ENCODE assay signal across 8 cellular contexts in genomic region chr11:72598901-72599300, GRCh38.
A peak's percentile ranks its signal among the peaks of the same experiment; 100 is the strongest.
DNase-seq lines count a peak whose midpoint lies in the region; ATAC-seq, FAIRE-seq and TF ChIP-seq lines count a peak whose summit lies in the region.

No MANE protein-coding gene starts in this region.

- H3K27me3 Mint-ChIP-seq in chondrocyte (ENCODE audit: low read depth), result peaks cover 65% of the 10 kb centered on the region
- peaks cover 0 to 21% of the 10 kb centered on the region in 2 donors for H3K27me3 Mint-ChIP-seq in natural killer cell (ENCODE audit: low read depth in 2 of 2)

- no peak overlapping the region for H3K27ac Mint-ChIP-seq in chondrocyte (ENCODE audit: unreplicated experiment)
- no peak overlapping the region for H3K27ac Mint-ChIP-seq in natural killer cell

- no peaks in the 10 kb centered on the region for H3K36me3 Mint-ChIP-seq in chondrocyte (ENCODE audit: low read depth)
- no peaks in the 10 kb centered on the region for H3K36me3 Mint-ChIP-seq in natural killer cell

- H3K9ac ChIP-seq in liver (ENCODE audit: low read depth in 1 of 2, low read length in 2 of 2), result no peak overlapping the region

- intact Hi-C loops in natural killer cell (cut with micrococcal nuclease), result no loop called here

- no peak for TF ChIP-seq POLR2A in A549 (IDR thresholded peaks at IDR 0.05; ENCODE audit: low read length)
- TF ChIP-seq POLR2A in GM12892 (IDR thresholded peaks at IDR 0.05; ENCODE audit: low read depth, low read length), result no peak

- H3K4me3 Mint-ChIP-seq in chondrocyte (ENCODE audit: unreplicated experiment), result no peak overlapping the region
- no peak overlapping the region for H3K4me3 Mint-ChIP-seq in natural killer cell

- H3K9me3 ChIP-seq in A549, result no peaks in the 10 kb centered on the region
- H3K9me3 ChIP-seq in liver (ENCODE audit: control insufficient read depth in 4 of 4, low read length in 3 of 4), result no peaks in the 10 kb centered on the region

- TF ChIP-seq CTCF in A549 (IDR thresholded peaks at IDR 0.05) (peak; percentile 58), chondrocyte (IDR thresholded peaks at IDR 0.05) (peak; percentile 73), liver (IDR thresholded peaks at IDR 0.05; ENCODE audit: low read depth, low read length, missing input control) (peak; percentile 37), RWPE1 (conservative IDR thresholded peaks at IDR 0.05; ENCODE audit: low read depth) (no peak; the same call in 1 of the 2 replicates), natural killer cell (IDR thresholded peaks at IDR 0.05) (no peak)

- H3K4me3 ChIP-seq in A549 (no peak overlapping the region), liver (ENCODE audit: low read depth in 1 of 3, low read length in 3 of 3) (no peak overlapping the region)

- CTCF ChIA-PET in A549 (lab: Yijun Ruan, JAX), result interaction anchor here (0.6 to 15.1 kb wide), 26 partner anchors 11 to 248 kb away, joined by 3 to 211 read pairs (median 4); no protein-coding TSS in a partner anchor
- CTCF ChIA-PET in RWPE1 (lab: Yijun Ruan, JAX), result interaction anchor here (0.5 to 1.0 kb wide), 5 partner anchors 10 to 82 kb away, joined by 3 to 4 read pairs (median 4); no protein-coding TSS in a partner anchor

- FAIRE-seq in A549 (lab: Jason Lieb, UNC), result no peak
- no peak for FAIRE-seq in GM12892 (lab: Jason Lieb, UNC)

- H3K4me2 ChIP-seq in A549, result peak overlapping the region; percentile 51; the same call in 2 of the 3 replicates

- 23% methylated on average over 11 of the region's 11 CpGs for WGBS in A549 (ENCODE audit: missing lambda C conversion rate)
- WGBS in liver, result 31% methylated on average over 11 of the region's 11 CpGs

- H3K9me3 Mint-ChIP-seq in chondrocyte (ENCODE audit: low read depth), result no peaks in the 10 kb centered on the region
- H3K9me3 Mint-ChIP-seq in natural killer cell, result no peaks in the 10 kb centered on the region

- peak; percentile 59 to 65 for DNase-seq in A549 (ENCODE audit: low read depth in 1 of 2, low spot score in 1 of 2)
- DNase-seq in HT-29 (ENCODE audit: low spot score), result peak; percentile 55
- no peak for DNase-seq in chondrocyte (ENCODE audit: low spot score)
- DNase-seq in RWPE1 (ENCODE audit: low spot score), result no peak
- no peak for DNase-seq in middle frontal gyrus (ENCODE audit: extremely low spot score, low spot score)
- no peak for DNase-seq in natural killer cell
- no peak for DNase-seq in GM12892 (ENCODE audit: insufficient read length)

- POLR2A ChIA-PET in A549 (lab: Yijun Ruan, JAX), result interaction anchor here (1.1 kb wide), 1 partner anchor 45 kb away, joined by 5 read pairs; no protein-coding TSS in a partner anchor
- POLR2A ChIA-PET in RWPE1 (lab: Yijun Ruan, JAX; ENCODE audit: low non-redundant PET), result no interaction called here

- TF ChIP-seq EP300 in A549 (IDR thresholded peaks at IDR 0.05), result no peak

- TF ChIP-seq RAD21 in A549 (conservative IDR thresholded peaks at IDR 0.05 in 1 of 2, IDR thresholded peaks at IDR 0.05 in 1 of 2) (peak; percentile 54 to 59; a peak in 4 of 5 replicates), liver (IDR thresholded peaks at IDR 0.05) (peak; percentile 73 to 82)

- ATAC-seq in A549, result peak; percentile 75 to 91
- no peak for ATAC-seq in natural killer cell

- H3K4me1 Mint-ChIP-seq in chondrocyte (ENCODE audit: low read depth) (no peaks in the 10 kb centered on the region), natural killer cell (peaks cover 0 to 8% of the 10 kb centered on the region in 2 donors)

- H3K27me3 ChIP-seq in liver (ENCODE audit: control insufficient read depth in 4 of 4, insufficient read depth in 4 of 4, low read length in 3 of 4), result no peaks in the 10 kb centered on the region

- H3K4me1 ChIP-seq in A549, result peaks cover 13% of the 10 kb centered on the region
- no peaks in the 10 kb centered on the region for H3K4me1 ChIP-seq in liver (ENCODE audit: control insufficient read depth in 4 of 4, insufficient read depth in 4 of 4, low read length in 3 of 4)

- H3K36me3 ChIP-seq in liver (ENCODE audit: control insufficient read depth in 4 of 4, insufficient read depth in 3 of 4, low read depth in 1 of 4, low read length in 3 of 4), result no peaks in the 10 kb centered on the region

- H3K27ac ChIP-seq in A549 (no peak overlapping the region), liver (ENCODE audit: low read depth in 1 of 2, low read length in 2 of 2) (no peak overlapping the region), RWPE1 (no peak overlapping the region)

TF ChIP-seq in A549, 52 proteins besides CTCF, POLR2A, EP300 and RAD21:
- TF ChIP-seq SMC3 (IDR thresholded peaks at IDR 0.05) (peak; percentile 74), ZNF302 (CRISPR knock-in tag; IDR thresholded peaks at IDR 0.05) (no peak)

TF ChIP-seq in liver, 16 proteins besides CTCF, POLR2A, EP300 and RAD21:
- TF ChIP-seq MAX (IDR thresholded peaks at IDR 0.05) (no peak), HNF4G (IDR thresholded peaks at IDR 0.05) (no peak), SP1 (IDR thresholded peaks at IDR 0.05) (no peak), RXRA (IDR thresholded peaks at IDR 0.05) (no peak)

Comparison
In these comparisons a context has a peak if more than half of its experiments do, and no peak if none do; other contexts are left out.
1. ATAC-seq: peak in A549 (2 of 2); none in natural killer cell (0 of 3).
2. DNase-seq: peak in A549 (2 of 2) and HT-29 (single experiment); none in chondrocyte (single experiment), RWPE1 (single experiment), middle frontal gyrus (single experiment), natural killer cell (single experiment) and GM12892 (single experiment).
3. CTCF ChIP-seq: peak in A549 (single experiment), chondrocyte (single experiment) and liver (single experiment); none in RWPE1 (single experiment) and natural killer cell (single experiment).